Comparison of ENCODE assay signal across 8 cellular contexts in the genomic region with DNA sequence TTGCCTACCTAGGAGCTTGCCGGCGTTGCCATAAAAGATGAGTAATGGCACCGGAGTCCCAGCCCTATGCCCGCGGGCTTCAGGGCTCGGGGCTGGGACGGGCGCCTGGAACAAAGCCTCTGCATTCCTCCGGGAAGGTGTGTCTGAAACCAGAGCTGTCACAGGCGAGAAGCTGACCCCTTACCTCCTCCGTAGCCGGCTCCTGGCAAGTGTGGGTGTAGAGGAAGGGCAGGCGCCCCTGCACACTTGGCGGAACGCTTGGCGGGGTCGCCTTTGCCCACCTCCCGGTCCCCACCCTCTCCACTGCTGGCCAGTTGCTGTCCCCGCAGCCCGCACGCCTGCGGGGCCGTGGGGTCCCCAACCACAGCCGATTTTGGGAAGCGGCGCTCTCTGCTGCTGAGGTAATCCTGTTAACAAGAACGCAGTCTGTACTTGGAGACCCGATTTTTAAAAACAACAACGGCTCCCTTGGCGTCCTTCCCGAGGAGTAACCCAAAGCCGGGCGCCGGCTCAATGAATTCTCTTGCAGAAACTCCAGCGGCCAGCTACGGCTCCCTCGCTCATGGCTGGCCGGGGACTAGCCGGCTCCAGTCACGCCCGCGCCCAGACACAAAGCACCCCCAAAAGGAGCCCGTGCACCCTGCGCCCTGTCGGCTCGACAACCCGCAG.
A peak's percentile ranks its signal among the peaks of the same experiment; 100 is the strongest.
DNase-seq lines count a peak whose midpoint lies in the region; ATAC-seq and TF ChIP-seq lines count a peak whose summit lies in the region.

No MANE protein-coding gene starts in this region.

- H3K4me1 Mint-ChIP-seq in Caco-2 (ENCODE audit: low read depth, unreplicated experiment) = peaks cover 46% of the 10 kb centered on the region

- intact Hi-C loops in Caco-2 (cut with micrococcal nuclease; ENCODE audit: unreplicated experiment) = loop anchor here (1.0 to 10.0 kb wide), 6 partner anchors 11 to 280 kb away; a partner anchor contains a TSS

- CTCF ChIA-PET in Caco-2 (lab: Charles Lee) = interaction anchor here (0.6 to 1.2 kb wide), 7 partner anchors 12 to 139 kb away, joined by 3 to 4 read pairs (median 3); no protein-coding TSS in a partner anchor

- H4K20me1 ChIP-seq in OCI-LY3 (ENCODE audit: insufficient read depth, low read length) = peaks cover 34% of the 10 kb centered on the region

- TF ChIP-seq CTCF in Caco-2 (IDR thresholded peaks at IDR 0.05; ENCODE audit: insufficient read depth in 1 of 2, low read depth in 1 of 2, low read length in 1 of 2, severe bottlenecking in 1 of 2, unreplicated experiment in 1 of 2) (no peak), OCI-LY3 (IDR thresholded peaks at IDR 0.05; ENCODE audit: low read depth, low read length) (no peak)

- H3K4me2 ChIP-seq in OCI-LY3 (ENCODE audit: low read length) = peak overlapping the region; percentile 90

- H3K27me3 ChIP-seq in Caco-2 (replicated peaks; ENCODE audit: control insufficient read depth, insufficient read depth, low read length) (no peaks in the 10 kb centered on the region), OCI-LY3 (ENCODE audit: low read depth, low read length) (peaks cover 83% of the 10 kb centered on the region), esophagus (ENCODE audit: control insufficient read depth in 1 of 2, insufficient read depth in 2 of 2, low read length in 2 of 2) (no peaks in the 10 kb centered on the region), muscle layer of colon (ENCODE audit: control insufficient read depth in 1 of 2, insufficient read depth in 2 of 2, low read length in 2 of 2) (peaks cover 17 to 20% of the 10 kb centered on the region in 2 donors)

- H3K27ac ChIP-seq in OCI-LY3 (ENCODE audit: low read length) (no peak overlapping the region), esophagus (ENCODE audit: low read depth in 2 of 2, low read length in 1 of 2) (peak overlapping the region; percentile 79 to 85), muscle layer of colon (ENCODE audit: low read depth, low read length) (no peak overlapping the region)

- peak overlapping the region; percentile 95 for H3K4me3 Mint-ChIP-seq in Caco-2 (ENCODE audit: unreplicated experiment)

- ATAC-seq in GM21723 (IDR thresholded peaks at IDR 0.05; ENCODE audit: unreplicated experiment) = peak; percentile 25

- no peak overlapping the region; the same call in 1 of the 2 replicates for H3K9ac ChIP-seq in OCI-LY3 (ENCODE audit: low read length)
- no peak overlapping the region for H3K9ac ChIP-seq in muscle layer of colon (ENCODE audit: low read length)

- H3K27ac Mint-ChIP-seq in Caco-2 (ENCODE audit: unreplicated experiment) = peak overlapping the region; percentile 92

- H3K9me3 Mint-ChIP-seq in Caco-2 (ENCODE audit: unreplicated experiment) = no peaks in the 10 kb centered on the region

- 1 to 2% methylated on average over 47 of the region's 47 CpGs for WGBS in esophagus, 2 donors

- H3K4me3 ChIP-seq in Caco-2 (ENCODE audit: low read depth, low read length) (peak overlapping the region; percentile 83), OCI-LY3 (ENCODE audit: low read length) (peak overlapping the region; percentile 75), esophagus (ENCODE audit: low read depth in 1 of 2, low read length in 2 of 2) (peak overlapping the region; percentile 67 to 75), muscle layer of colon (ENCODE audit: low read depth in 1 of 2, low read length in 2 of 2) (peak overlapping the region; percentile 52 to 55)

- H3K27me3 Mint-ChIP-seq in Caco-2 (ENCODE audit: insufficient read depth, unreplicated experiment) = no peaks in the 10 kb centered on the region

- H3K36me3 Mint-ChIP-seq in Caco-2 (ENCODE audit: insufficient read depth, unreplicated experiment) = peaks cover 37% of the 10 kb centered on the region

- no peak overlapping the region for H2AFZ ChIP-seq in OCI-LY3 (ENCODE audit: low read depth, low read length)

- DNase-seq in Caco-2 = peak; percentile 95 to 96
- DNase-seq in NCI-H524 treated with DMSO at 0.1 percent for 48 hours (lab: John Stamatoyannopoulos, UW) = no peak
- no peak for DNase-seq in stimulated activated CD4-positive, alpha-beta T cell treated with anti-CD3 and anti-CD28 coated beads, Interleukin-12 subunit alpha, Interleukin-12 subunit beta, amount 100 ng/mL, for 4 hours
- DNase-seq in NCI-H2029 (lab: John Stamatoyannopoulos, UW) = no peak

- no peaks in the 10 kb centered on the region for H3K79me2 ChIP-seq in OCI-LY3 (ENCODE audit: low read length)

- H3K4me1 ChIP-seq in Caco-2 (peaks cover 35% of the 10 kb centered on the region), OCI-LY3 (ENCODE audit: low read length) (peaks cover 17% of the 10 kb centered on the region), esophagus (ENCODE audit: control insufficient read depth in 2 of 2, insufficient read depth in 2 of 2, low read length in 1 of 2) (peaks cover 8 to 27% of the 10 kb centered on the region in 2 donors), muscle layer of colon (ENCODE audit: insufficient read depth, low read length) (peaks cover 14% of the 10 kb centered on the region)

- BruUV-seq in Caco-2 (replicated peaks; lab: Mats Ljungman, UMichigan) = TSS peak; percentile 77

- POLR2A ChIA-PET in Caco-2 (lab: Charles Lee) = interaction anchor here (0.6 to 1.8 kb wide), 7 partner anchors 12 to 284 kb away, joined by 3 to 10 read pairs (median 3); a partner anchor contains a TSS

- no peaks in the 10 kb centered on the region for H3K9me3 ChIP-seq in Caco-2
- H3K9me3 ChIP-seq in OCI-LY3 (ENCODE audit: insufficient read depth, low read length) = no peaks in the 10 kb centered on the region
- no peaks in the 10 kb centered on the region for H3K9me3 ChIP-seq in esophagus (ENCODE audit: control insufficient read depth in 2 of 2, insufficient read depth in 1 of 2, low read depth in 1 of 2, low read length in 1 of 2)
- no peaks in the 10 kb centered on the region for H3K9me3 ChIP-seq in muscle layer of colon (ENCODE audit: low read length)

- H3K36me3 ChIP-seq in Caco-2 (ENCODE audit: control insufficient read depth, insufficient read depth, low read length) (no peaks in the 10 kb centered on the region), OCI-LY3 (replicated peaks; ENCODE audit: low read depth, low read length) (no peaks in the 10 kb centered on the region), esophagus (ENCODE audit: control insufficient read depth in 2 of 2, insufficient read depth in 2 of 2, low read length in 1 of 2) (no peaks in the 10 kb centered on the region), muscle layer of colon (ENCODE audit: insufficient read depth, low read length) (no peaks in the 10 kb centered on the region)

Comparison
In these comparisons a context has a peak if more than half of its experiments do, and no peak if none do; other contexts are left out.
1. DNase-seq: peak in Caco-2 (2 of 2); none in NCI-H524 treated with DMSO at 0.1 percent for 48 hours (single experiment), stimulated activated CD4-positive, alpha-beta T cell treated with anti-CD3 and anti-CD28 coated beads, Interleukin-12 subunit alpha, Interleukin-12 subunit beta, amount 100 ng/mL, for 4 hours (single experiment) and NCI-H2029 (single experiment).
2. H3K27ac ChIP-seq: peak in esophagus (2 of 2); none in OCI-LY3 (single experiment) and muscle layer of colon (single experiment).
3. Peak in every context shown above with its lines, with median percentiles within 50 percentile points of each other: H3K4me3 ChIP-seq.